Comparison of ENCODE assay signal across 18 cellular contexts in genomic region chr12:47886471-47887240, GRCh38. TPM values are rescaled to one million over a fixed set of nuclear protein-coding genes. Genes with fewer than 3 reads are reported as not detected.
DNase-seq lines count a peak whose midpoint lies in the region; ATAC-seq and TF ChIP-seq lines count a peak whose summit lies in the region.
"Had no signal": no experiment of that assay in that cellular context is flagged by ENCODE, and none has a peak within 500 bp of the region (broad histone marks: within the 10 kb centered on the region; RNA-seq: fewer than 3 reads in every experiment).

No MANE protein-coding gene starts in this region.

- no peak for TF ChIP-seq EP300 in stomach (IDR thresholded peaks at IDR 0.05)

- H3K27me3 Mint-ChIP-seq in activated CD8-positive, alpha-beta T cell treated with anti-CD3 and anti-CD28 coated beads, Interleukin-2, amount 10 ng/mL, durations not matched to agents 7 days and 5 days (ENCODE audit: low read depth), result no peaks in the 10 kb centered on the region

- H3K27me3 ChIP-seq in upper lobe of right lung (no peaks in the 10 kb centered on the region), stomach (no peaks in the 10 kb centered on the region)
- H3K27me3 ChIP-seq: colonic mucosa had no signal

- CTCF ChIA-PET in activated CD8-positive, alpha-beta T cell treated with anti-CD3 and anti-CD28 coated beads, Interleukin-2, amount 10 ng/mL, durations not matched to agents 7 days and 5 days (lab: Charles Lee), result interaction anchor here (0.6 to 8.6 kb wide), 23 partner anchors 10 to 173 kb away, joined by 3 to 65 read pairs (median 5); partner anchors contain the start of genes TMEM106C and VDR

- H3K4me1 ChIP-seq in upper lobe of right lung, result peaks cover 24% of the 10 kb centered on the region
- H3K4me1 ChIP-seq in stomach, result peaks cover 12 to 28% (median 19%) of the 10 kb centered on the region in 4 donors

- POLR2A ChIA-PET in activated CD8-positive, alpha-beta T cell treated with anti-CD3 and anti-CD28 coated beads, Interleukin-2, amount 10 ng/mL, durations not matched to agents 7 days and 5 days (lab: Charles Lee), result interaction anchor here (0.6 to 2.5 kb wide), 8 partner anchors 15 to 181 kb away, joined by 3 to 13 read pairs (median 4); partner anchors contain the start of genes HDAC7, RPAP3 and VDR

- H3K27ac Mint-ChIP-seq in activated CD8-positive, alpha-beta T cell treated with anti-CD3 and anti-CD28 coated beads, Interleukin-2, amount 10 ng/mL, durations not matched to agents 7 days and 5 days, result peak overlapping the region; percentile 40
- H3K27ac Mint-ChIP-seq: CD8-positive, alpha-beta T cell; IgD-negative memory B cell; progenitor cell of endocrine pancreas had no signal

- H3K9me3 ChIP-seq in upper lobe of right lung (no peaks in the 10 kb centered on the region), stomach (no peaks in the 10 kb centered on the region)
- H3K9me3 ChIP-seq: colonic mucosa had no signal

- TF ChIP-seq CTCF in fibroblast of villous mesenchyme (IDR thresholded peaks at IDR 0.05; ENCODE audit: insufficient read depth, low read depth, low read length) (peak; percentile 4), upper lobe of right lung (IDR thresholded peaks at IDR 0.05) (no peak), stomach (IDR thresholded peaks at IDR 0.05) (no peak)

- H3K36me3 Mint-ChIP-seq in activated CD8-positive, alpha-beta T cell treated with anti-CD3 and anti-CD28 coated beads, Interleukin-2, amount 10 ng/mL, durations not matched to agents 7 days and 5 days (ENCODE audit: low read depth), result peaks cover 33% of the 10 kb centered on the region
- H3K36me3 Mint-ChIP-seq: CD8-positive, alpha-beta T cell; IgD-negative memory B cell had no signal

- H3K4me3 Mint-ChIP-seq in activated CD8-positive, alpha-beta T cell treated with anti-CD3 and anti-CD28 coated beads, Interleukin-2, amount 10 ng/mL, durations not matched to agents 7 days and 5 days, result no peak overlapping the region
- H3K4me3 Mint-ChIP-seq: CD8-positive, alpha-beta T cell; IgD-negative memory B cell had no signal

- 76 to 81% (median 79%) methylated on average over 12 to 13 of the region's 13 CpGs for WGBS in stomach, 5 donors

- H3K27ac ChIP-seq in upper lobe of right lung (no peak overlapping the region), stomach (no peak overlapping the region)
- H3K27ac ChIP-seq: 22Rv1, colonic mucosa had no signal

- H3K4me1 Mint-ChIP-seq in activated CD8-positive, alpha-beta T cell treated with anti-CD3 and anti-CD28 coated beads, Interleukin-2, amount 10 ng/mL, durations not matched to agents 7 days and 5 days (ENCODE audit: low read depth), result peaks cover 94% of the 10 kb centered on the region

- no peak for ATAC-seq in activated CD8-positive, alpha-beta T cell treated with anti-CD3 and anti-CD28 coated beads, Interleukin-2, amount 10 ng/mL, durations not matched to agents 7 days and 5 days
- no peak for ATAC-seq in upper lobe of right lung
- ATAC-seq: CD8-positive, alpha-beta T cell had no signal

- no peak for TF ChIP-seq POLR2A in stomach (IDR thresholded peaks at IDR 0.05)

- intact Hi-C loops in upper lobe of right lung (cut with DNase I) (no loop called here), stomach (cut with DNase I; ENCODE audit: low total_unique reads) (no loop called here)

- no peak overlapping the region for H3K4me3 ChIP-seq in fibroblast of villous mesenchyme (ENCODE audit: low read depth, low read length)
- no peak overlapping the region for H3K4me3 ChIP-seq in upper lobe of right lung
- no peak overlapping the region for H3K4me3 ChIP-seq in stomach
- H3K4me3 ChIP-seq: colonic mucosa had no signal

- H3K9me3 Mint-ChIP-seq in activated CD8-positive, alpha-beta T cell treated with anti-CD3 and anti-CD28 coated beads, Interleukin-2, amount 10 ng/mL, durations not matched to agents 7 days and 5 days (ENCODE audit: insufficient read depth), result no peaks in the 10 kb centered on the region
- H3K9me3 Mint-ChIP-seq: CD8-positive, alpha-beta T cell; IgD-negative memory B cell had no signal

- DNase-seq in DMS79 treated with DMSO at 0.1 percent for 48 hours (lab: John Stamatoyannopoulos, UW) (peak; percentile 4), DMS79 (lab: John Stamatoyannopoulos, UW) (no peak), HCEC 1CT (peak; percentile 10), fibroblast of villous mesenchyme (ENCODE audit: low read depth) (peak; percentile 40), upper lobe of right lung (no peak), stomach (no peak)
- no peak for DNase-seq in activated CD8-positive, alpha-beta T cell treated with anti-CD3 and anti-CD28 coated beads, Interleukin-2, amount 10 ng/mL, durations not matched to agents 7 days and 5 days
- DNase-seq in stimulated activated CD8-positive, alpha-beta memory T cell treated with anti-CD3 and anti-CD28 coated beads, Interleukin-4, amount 100 ng/mL, for 48 hours, result no peak
- DNase-seq: amygdala; CD8-positive, alpha-beta T cell; erythroblast; NCI-H1105; NCI-H2171; stimulated activated CD4-positive, alpha-beta T cell treated with anti-CD3 and anti-CD28 coated beads, Interleukin-12 subunit alpha, Interleukin-12 subunit beta, amount 100 ng/mL, for 4 hours had no signal

- no peaks in the 10 kb centered on the region for H3K36me3 ChIP-seq in upper lobe of right lung
- no peaks in the 10 kb centered on the region for H3K36me3 ChIP-seq in stomach
- H3K36me3 ChIP-seq: colonic mucosa had no signal

RNA-seq across cellular contexts. Expression of gene VDR, which starts 18.1 kb away (rescaled TPM):
- 10 to 100 TPM; 13.2 to 14.5 TPM for total RNA-seq in activated CD8-positive, alpha-beta T cell treated with anti-CD3 and anti-CD28 coated beads, Interleukin-2, amount 10 ng/mL, durations not matched to agents 7 days and 5 days
- 8.2 and 18.4 TPM in 2 replicates for total RNA-seq in fibroblast of villous mesenchyme
- 28.7 TPM for total RNA-seq in upper lobe of right lung
- 10 to 100 TPM in 2 of 5 donors, 1 to 10 TPM in 3; 2.8 to 22.3 (median 8.8) TPM for total RNA-seq in stomach
- polyA plus RNA-seq in stomach, result 1 to 10 TPM; 4.0 to 4.9 (median 4.5) TPM

Comparison
In these comparisons a context has a peak if more than half of its experiments do, and no peak if none do; other contexts are left out.
1. DNase-seq: peak in DMS79 treated with DMSO at 0.1 percent for 48 hours (single experiment), HCEC 1CT (single experiment) and fibroblast of villous mesenchyme (single experiment); none in DMS79 (single experiment), activated CD8-positive, alpha-beta T cell treated with anti-CD3 and anti-CD28 coated beads, Interleukin-2, amount 10 ng/mL, durations not matched to agents 7 days and 5 days (single experiment), stimulated activated CD8-positive, alpha-beta memory T cell treated with anti-CD3 and anti-CD28 coated beads, Interleukin-4, amount 100 ng/mL, for 48 hours (single experiment), upper lobe of right lung (single experiment) and stomach (single experiment).